27 cellular contexts compared by ENCODE assay signal in genomic region chr2:122764019-122764418, GRCh38.
"Had no signal": no experiment of that assay in that cellular context is flagged by ENCODE, and none has a peak within 500 bp of the region (broad histone marks: within the 10 kb centered on the region; RNA-seq: fewer than 3 reads in every experiment).

No MANE protein-coding gene starts in this region.

- H3K4me3 ChIP-seq: ascending aorta, breast epithelium, cardiac muscle cell, colonic mucosa, esophagus squamous epithelium had no signal

- DNase-seq: activated B cell treated with CpG ODN at 0.5 μM for 24 hours; activated CD4-positive, alpha-beta memory T cell treated with anti-CD3 and anti-CD28 coated beads for 36 hours; activated CD4-positive, alpha-beta T cell treated with anti-CD3 and anti-CD28 coated beads for 48 hours; activated CD8-positive, alpha-beta memory T cell treated with anti-CD3 and anti-CD28 coated beads, Interleukin-2, amount 50 U/mL, for 48 hours; activated gamma-delta T cell; activated naive CD4-positive, alpha-beta T cell; activated naive CD4-positive, alpha-beta T cell treated with anti-CD3 and anti-CD28 coated beads, Interleukin-2, amount 10 ng/mL, durations not matched to agents 7 days and 5 days; activated naive CD8-positive, alpha-beta T cell treated with anti-CD3 and anti-CD28 coated beads, Interleukin-2, amount 10 ng/mL, durations not matched to agents 7 days and 5 days; activated T-cell treated with anti-CD3 and anti-CD28 coated beads for 4 hours; activated T-cell treated with anti-CD3 and anti-CD28 coated beads, Interleukin-2, amount 50 U/mL, for 24 hours; activated T-cell treated with anti-CD3 and anti-CD28 coated beads, Interleukin-2, amount 50 U/mL, for 72 hours; central memory CD4-positive, alpha-beta T cell; cerebellar nuclear complex; colonic mucosa; effector CD8-positive, alpha-beta T cell; esophagus squamous epithelium; foreskin fibroblast; head of caudate nucleus; hippocampal formation; T-helper 9 cell; WERI-Rb-1 had no signal

- H3K27ac Mint-ChIP-seq: activated B cell treated with CpG ODN at 0.5 μM for 24 hours; activated CD4-positive, alpha-beta memory T cell treated with anti-CD3 and anti-CD28 coated beads for 36 hours; activated naive CD4-positive, alpha-beta T cell treated with anti-CD3 and anti-CD28 coated beads, Interleukin-2, amount 10 ng/mL, durations not matched to agents 7 days and 5 days; activated naive CD4-positive, alpha-beta T cell treated with anti-CD3 and anti-CD28 coated beads, Interleukin-2, amount 50 U/mL, for 72 hours; activated naive CD8-positive, alpha-beta T cell treated with anti-CD3 and anti-CD28 coated beads, Interleukin-2, amount 10 ng/mL, durations not matched to agents 7 days and 5 days; activated T-cell treated with anti-CD3 and anti-CD28 coated beads, Interleukin-2, amount 50 U/mL, for 24 hours; activated T-cell treated with anti-CD3 and anti-CD28 coated beads, Interleukin-2, amount 50 U/mL, for 72 hours; brain had no signal

- H3K27me3 Mint-ChIP-seq: activated B cell treated with CpG ODN at 0.5 μM for 24 hours; activated CD4-positive, alpha-beta memory T cell treated with anti-CD3 and anti-CD28 coated beads for 36 hours; activated naive CD4-positive, alpha-beta T cell treated with anti-CD3 and anti-CD28 coated beads, Interleukin-2, amount 10 ng/mL, durations not matched to agents 7 days and 5 days; activated naive CD8-positive, alpha-beta T cell treated with anti-CD3 and anti-CD28 coated beads, Interleukin-2, amount 10 ng/mL, durations not matched to agents 7 days and 5 days; activated T-cell treated with anti-CD3 and anti-CD28 coated beads, Interleukin-2, amount 50 U/mL, for 24 hours; brain had no signal

- H3K4me1 Mint-ChIP-seq: activated B cell treated with CpG ODN at 0.5 μM for 24 hours; activated naive CD4-positive, alpha-beta T cell treated with anti-CD3 and anti-CD28 coated beads, Interleukin-2, amount 10 ng/mL, durations not matched to agents 7 days and 5 days; activated naive CD8-positive, alpha-beta T cell treated with anti-CD3 and anti-CD28 coated beads, Interleukin-2, amount 10 ng/mL, durations not matched to agents 7 days and 5 days; brain had no signal

- ATAC-seq: activated CD4-positive, CD25-positive, alpha-beta regulatory T cell treated with anti-CD3 and anti-CD28 coated beads, Interleukin-2, amount 50 U/mL, for 24 hours; activated naive CD4-positive, alpha-beta T cell treated with anti-CD3 and anti-CD28 coated beads, Interleukin-2, amount 50 U/mL, for 72 hours; activated T-cell treated with anti-CD3 and anti-CD28 coated beads, Interleukin-2, amount 50 U/mL, for 72 hours had no signal

- H3K4me3 Mint-ChIP-seq: activated B cell treated with CpG ODN at 0.5 μM for 24 hours; activated CD4-positive, alpha-beta memory T cell treated with anti-CD3 and anti-CD28 coated beads for 36 hours; activated naive CD4-positive, alpha-beta T cell treated with anti-CD3 and anti-CD28 coated beads, Interleukin-2, amount 10 ng/mL, durations not matched to agents 7 days and 5 days; activated naive CD8-positive, alpha-beta T cell treated with anti-CD3 and anti-CD28 coated beads, Interleukin-2, amount 10 ng/mL, durations not matched to agents 7 days and 5 days; activated T-cell treated with anti-CD3 and anti-CD28 coated beads, Interleukin-2, amount 50 U/mL, for 24 hours; activated T-cell treated with anti-CD3 and anti-CD28 coated beads, Interleukin-2, amount 50 U/mL, for 72 hours; brain had no signal

- H3K36me3 Mint-ChIP-seq: activated CD4-positive, alpha-beta memory T cell treated with anti-CD3 and anti-CD28 coated beads for 36 hours; activated naive CD4-positive, alpha-beta T cell treated with anti-CD3 and anti-CD28 coated beads, Interleukin-2, amount 10 ng/mL, durations not matched to agents 7 days and 5 days; activated naive CD8-positive, alpha-beta T cell treated with anti-CD3 and anti-CD28 coated beads, Interleukin-2, amount 10 ng/mL, durations not matched to agents 7 days and 5 days; brain had no signal
